In the genomic region with DNA sequence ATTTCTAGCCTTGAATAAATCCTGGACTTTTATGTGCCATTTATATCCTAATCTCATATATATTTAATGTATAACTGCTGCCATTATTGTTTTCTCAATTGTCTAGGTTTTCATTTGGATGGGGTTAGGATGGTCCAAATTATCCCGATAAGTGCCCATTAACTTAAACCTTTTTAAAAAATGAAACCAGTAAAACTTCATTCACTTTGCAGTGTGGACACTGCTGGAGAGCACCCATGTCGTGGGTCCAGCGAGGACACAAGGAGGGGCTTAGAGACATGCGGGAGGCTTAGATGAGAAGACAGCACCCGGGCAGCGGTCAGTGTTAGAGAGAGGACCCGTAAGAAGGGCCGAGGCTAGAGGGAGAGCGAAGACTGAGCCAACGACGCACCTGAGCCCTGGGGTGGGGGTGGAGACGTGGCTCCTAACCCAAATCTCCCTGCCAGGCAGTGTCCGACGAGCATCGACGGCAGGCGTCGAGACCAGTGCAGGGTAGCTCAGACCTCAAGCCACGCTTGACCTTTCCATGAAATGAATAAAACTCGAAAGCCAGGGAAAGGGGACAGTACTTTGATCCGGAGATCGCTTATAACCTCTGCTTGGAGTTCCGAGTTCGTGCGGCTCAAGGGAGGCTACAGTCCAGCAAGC, we compare ENCODE assay signal across 1 cellular context.
A peak's percentile ranks its signal among the peaks of the same experiment; 100 is the strongest.
TF ChIP-seq lines count a peak whose summit lies in the region.

No MANE protein-coding gene starts in this region.

TF ChIP-seq in H1, 55 proteins besides CTCF, POLR2A, EP300 and RAD21:
- peak; percentile 65 for TF ChIP-seq EZH2 (IDR thresholded peaks at IDR 0.05; ENCODE audit: low read depth, low read length, severe bottlenecking)
- no peak for TF ChIP-seq POLR2AphosphoS5 (IDR thresholded peaks at IDR 0.05; ENCODE audit: low read depth, low read length)
- TF ChIP-seq TEAD4 (IDR thresholded peaks at IDR 0.05; ENCODE audit: low read depth, low read length), result no peak
- no peak for TF ChIP-seq SIRT6 (IDR thresholded peaks at IDR 0.05; ENCODE audit: low read length)
- TF ChIP-seq SUZ12 (IDR thresholded peaks at IDR 0.05; ENCODE audit: low read length), result peak; percentile 49
